Comparison of ENCODE assay signal across 16 cellular contexts in the genomic region with DNA sequence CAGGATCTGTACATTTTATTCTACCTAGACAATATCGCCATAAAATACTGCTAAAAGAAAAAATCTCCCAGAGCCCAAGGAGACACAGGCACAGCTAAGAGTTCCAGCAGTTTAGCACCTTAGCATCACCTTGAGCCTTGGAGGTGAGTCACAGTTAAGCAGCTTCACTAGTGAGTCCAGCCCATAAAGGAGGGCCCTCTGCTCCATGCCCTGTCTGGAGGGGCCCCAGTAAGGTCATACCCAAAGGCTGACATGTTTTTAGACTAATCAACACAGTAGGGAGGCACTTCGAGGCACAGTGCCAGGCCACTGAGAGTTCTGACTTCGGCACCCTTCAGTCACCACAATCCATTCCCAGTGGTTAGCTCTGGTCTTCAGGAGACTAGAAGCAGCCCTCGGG. TPM values are rescaled to one million over a fixed set of nuclear protein-coding genes. Genes with fewer than 3 reads are reported as not detected.
"Had no signal": no experiment of that assay in that cellular context is flagged by ENCODE, and none has a peak within 500 bp of the region (broad histone marks: within the 10 kb centered on the region; RNA-seq: fewer than 3 reads in every experiment).

No MANE protein-coding gene starts in this region.

RNA-seq across cellular contexts. Expression of gene LGALS9B, which starts 2.6 kb away (rescaled TPM):
- total RNA-seq: dermis blood vessel endothelial cell, dorsolateral prefrontal cortex, endothelial cell of umbilical vein, epithelial cell of proximal tubule, frontal cortex, gastroesophageal sphincter, hepatocyte, kidney epithelial cell, left cardiac atrium, left ventricle myocardium superior, lower lobe of right lung, lung microvascular endothelial cell, mesenteric fat pad, mesothelial cell of epicardium, myocyte had no signal
- polyA plus RNA-seq: endothelial cell of umbilical vein, heart left ventricle, hepatocyte had no signal
